In the genomic region with DNA sequence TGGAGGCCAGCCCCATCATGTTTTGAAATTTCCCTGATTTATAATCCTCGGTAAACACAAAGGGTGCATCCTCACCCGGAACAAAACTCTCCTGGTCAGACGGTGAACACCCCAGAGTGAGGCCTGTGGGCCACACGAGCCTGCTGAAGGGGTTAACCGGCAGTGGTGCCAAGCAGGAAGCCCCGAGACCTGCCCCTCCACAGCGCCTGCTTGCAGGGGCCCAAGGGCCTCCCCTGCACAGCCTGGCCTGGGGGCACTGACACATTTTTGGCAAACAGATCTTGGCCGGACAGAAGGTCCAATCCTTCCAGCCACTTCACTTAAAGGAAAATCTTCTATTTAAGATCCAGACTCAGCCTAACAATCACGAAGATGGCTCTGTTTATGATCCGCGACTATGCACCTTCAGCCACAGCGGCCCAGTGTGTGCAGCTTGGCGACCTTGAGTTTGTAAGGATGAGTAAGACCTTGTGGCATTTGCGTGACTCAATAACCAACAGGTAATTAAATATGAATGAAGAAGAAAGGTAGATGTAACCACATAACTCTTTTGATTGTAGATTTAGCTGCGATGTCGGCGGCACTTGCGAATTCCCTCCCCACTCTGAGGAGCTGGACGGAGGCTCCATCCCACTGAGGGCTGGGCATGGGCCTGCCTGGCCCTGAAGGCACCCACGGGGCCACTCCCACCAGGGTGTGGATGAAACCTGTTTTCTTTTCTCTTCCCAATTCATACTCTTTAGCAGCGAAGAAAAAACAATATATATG, we compare ENCODE assay signal across 19 cellular contexts.
DNase-seq lines count a peak whose midpoint lies in the region; ATAC-seq and TF ChIP-seq lines count a peak whose summit lies in the region.
"Had no signal": no experiment of that assay in that cellular context is flagged by ENCODE, and none has a peak within 500 bp of the region (broad histone marks: within the 10 kb centered on the region; RNA-seq: fewer than 3 reads in every experiment).

No MANE protein-coding gene starts in this region.

- H3K4me2 ChIP-seq in BLaER1 treated with 17β-estradiol and CSF1 and Interleukin-3, amounts not matched to agents 10 nM and 100 nM: peak overlapping the region in 7 of 11 experiments; percentile 4 to 96 (median 81); a peak in 8 of 22 replicates
- H3K4me2 ChIP-seq: PC-9 had no signal

- H3K4me1 ChIP-seq in BLaER1 treated with 17β-estradiol and CSF1 and Interleukin-3, amounts not matched to agents 10 nM and 100 nM: peaks cover 42 to 94% (median 88%) of the 10 kb centered on the region in 10 experiments
- H3K4me1 ChIP-seq in endodermal cell (ENCODE audit: control insufficient read depth, insufficient read depth, low read length): no peaks in the 10 kb centered on the region

- H3K27me3 ChIP-seq in BLaER1 treated with 17β-estradiol and CSF1 and Interleukin-3, amounts not matched to agents 10 nM and 100 nM: peaks cover 0 to 51% (median 8%) of the 10 kb centered on the region in 11 experiments; a peak in 9 of 22 replicates
- H3K27me3 ChIP-seq in H7 (ENCODE audit: control insufficient read depth, insufficient read depth, low read length) (no peaks in the 10 kb centered on the region), endodermal cell (ENCODE audit: control insufficient read depth, insufficient read depth, low read length, poor library complexity, severe bottlenecking) (no peaks in the 10 kb centered on the region)

- no peak overlapping the region for H3K4me3 ChIP-seq in BLaER1 treated with 17β-estradiol and CSF1 and Interleukin-3, amounts not matched to agents 10 nM and 100 nM
- H3K4me3 ChIP-seq in H7 (ENCODE audit: insufficient read depth, low read depth, low read length) (no peak overlapping the region), endodermal cell (ENCODE audit: low read length) (no peak overlapping the region)
- H3K4me3 ChIP-seq: GM12878, GM23248, PC-9 had no signal

- no peak overlapping the region; a peak in 1 of 22 replicates for H3K27ac ChIP-seq in BLaER1 treated with 17β-estradiol and CSF1 and Interleukin-3, amounts not matched to agents 10 nM and 100 nM
- H3K27ac ChIP-seq in endodermal cell (ENCODE audit: low read depth, low read length): no peak overlapping the region
- H3K27ac ChIP-seq: GM23248, PC-9 had no signal

- WGBS in endodermal cell (ENCODE audit: insufficient coverage in 1 of 2, insufficient read length in 1 of 2), 2 experiments: 80% methylated on average over 16 to 20 of the region's 21 CpGs

- no peak overlapping the region for H3K9ac ChIP-seq in BLaER1 treated with 17β-estradiol and CSF1 and Interleukin-3, amounts not matched to agents 10 nM and 100 nM
- no peak overlapping the region for H3K9ac ChIP-seq in endodermal cell (ENCODE audit: extremely low read depth, low read length, poor library complexity, severe bottlenecking)
- H3K9ac ChIP-seq: GM23248 had no signal

- no peak for ATAC-seq in sciatic nerve
- ATAC-seq: GM12878 had no signal

- intact Hi-C loops in sciatic nerve (cut with DNase I): no loop called here

- H3K9me3 Mint-ChIP-seq in endodermal cell (no peaks in the 10 kb centered on the region), osteocyte (ENCODE audit: unreplicated experiment) (no peaks in the 10 kb centered on the region)
- H3K9me3 Mint-ChIP-seq: CD4-positive, alpha-beta T cell had no signal

- H3K4me1 Mint-ChIP-seq in endodermal cell (no peaks in the 10 kb centered on the region), osteocyte (ENCODE audit: unreplicated experiment) (peaks cover under 1% of the 10 kb centered on the region)

- H3K4me3 Mint-ChIP-seq in endodermal cell (no peak overlapping the region), osteocyte (ENCODE audit: unreplicated experiment) (no peak overlapping the region)
- H3K4me3 Mint-ChIP-seq: CD4-positive, alpha-beta T cell had no signal

- DNase-seq in H7: peak; percentile 51
- DNase-seq in endodermal cell: peak; percentile 22
- DNase-seq in sciatic nerve (ENCODE audit: low spot score): peak; percentile 30
- no peak for DNase-seq in osteocyte (ENCODE audit: extremely low spot score, unreplicated experiment)
- DNase-seq in NOMO-1 (lab: John Stamatoyannopoulos, UW; ENCODE audit: unreplicated experiment in 2 of 2): no peak
- no peak for DNase-seq in NCI-H1092 treated with DMSO at 0.1 percent for 48 hours (lab: John Stamatoyannopoulos, UW)
- DNase-seq: ACHN; CD4-positive, alpha-beta T cell; DMS153; EL; GM23248; HCEC 1CT; NCI-H1694 treated with DMSO at 0.1 percent for 48 hours; NCI-H2107; NCI-H510A; NCI-H82 had no signal

- TF ChIP-seq CTCF in endodermal cell (conservative IDR thresholded peaks at IDR 0.05) (no peak), osteocyte (IDR thresholded peaks at IDR 0.05) (no peak)

- H3K36me3 Mint-ChIP-seq in endodermal cell (ENCODE audit: low read depth) (no peaks in the 10 kb centered on the region), osteocyte (ENCODE audit: unreplicated experiment) (no peaks in the 10 kb centered on the region)

- H3K27ac Mint-ChIP-seq in endodermal cell (no peak overlapping the region), osteocyte (ENCODE audit: unreplicated experiment) (no peak overlapping the region)
- H3K27ac Mint-ChIP-seq: CD4-positive, alpha-beta T cell had no signal

- no peaks in the 10 kb centered on the region for H3K36me3 ChIP-seq in BLaER1 treated with 17β-estradiol and CSF1 and Interleukin-3, amounts not matched to agents 10 nM and 100 nM
- no peaks in the 10 kb centered on the region for H3K36me3 ChIP-seq in H7 (replicated peaks; ENCODE audit: control insufficient read depth, insufficient read depth, low read length)
- no peaks in the 10 kb centered on the region for H3K36me3 ChIP-seq in endodermal cell (ENCODE audit: control insufficient read depth, insufficient read depth, low read length)

- H3K27me3 Mint-ChIP-seq in endodermal cell (ENCODE audit: insufficient read depth): peaks cover 2% of the 10 kb centered on the region
- peaks cover 10% of the 10 kb centered on the region for H3K27me3 Mint-ChIP-seq in osteocyte (ENCODE audit: unreplicated experiment)

- peaks cover 0 to 4% (median 0%) of the 10 kb centered on the region in 11 experiments; a peak in 3 of 22 replicates for H4K20me1 ChIP-seq in BLaER1 treated with 17β-estradiol and CSF1 and Interleukin-3, amounts not matched to agents 10 nM and 100 nM

- peaks cover 0 to 3% (median 0%) of the 10 kb centered on the region in 11 experiments; a peak in 2 of 22 replicates for H3K9me3 ChIP-seq in BLaER1 treated with 17β-estradiol and CSF1 and Interleukin-3, amounts not matched to agents 10 nM and 100 nM (replicated peaks in 1 of 11)
- peaks cover 49% of the 10 kb centered on the region for H3K9me3 ChIP-seq in endodermal cell (ENCODE audit: control insufficient read depth, low read length)

Comparison
In these comparisons a context has a peak if more than half of its experiments do, and no peak if none do; other contexts are left out.
1. DNase-seq: peak in H7 (single experiment), endodermal cell (single experiment) and sciatic nerve (single experiment); none in osteocyte (single experiment), NOMO-1 (0 of 2) and NCI-H1092 treated with DMSO at 0.1 percent for 48 hours (single experiment).